In the genomic region with DNA sequence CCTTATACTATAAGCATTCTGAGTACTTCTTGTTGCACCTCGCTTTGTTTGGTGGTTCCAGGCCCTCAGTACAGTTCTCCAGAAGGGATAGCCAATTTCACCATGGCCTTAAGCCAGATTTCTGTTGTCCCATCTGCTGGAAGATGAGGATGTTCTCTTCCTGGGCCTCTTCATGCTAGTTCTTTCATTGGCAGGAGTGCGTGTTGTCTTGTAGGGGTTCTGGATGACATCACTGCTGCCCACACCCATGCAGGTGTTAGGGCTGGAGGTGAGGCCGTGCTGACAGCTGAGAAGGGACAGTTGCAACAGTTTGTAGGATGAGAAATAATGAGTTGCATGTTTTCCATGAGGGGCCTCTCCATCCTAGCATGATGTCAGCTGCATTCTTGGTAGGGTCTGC, we compare ENCODE assay signal across 17 cellular contexts.
"Had no signal": no experiment of that assay in that cellular context is flagged by ENCODE, and none has a peak within 500 bp of the region (broad histone marks: within the 10 kb centered on the region; RNA-seq: fewer than 3 reads in every experiment).

No MANE protein-coding gene starts in this region.

- H3K27ac ChIP-seq: gastrocnemius medialis, heart right ventricle, left lung, lower lobe of right lung, ovary had no signal

- H3K4me1 Mint-ChIP-seq: mesothelial cell of epicardium, neural crest cell had no signal

- H3K36me3 Mint-ChIP-seq: memory B cell, mesothelial cell of epicardium, natural killer cell had no signal

- H3K36me3 ChIP-seq: gastrocnemius medialis, heart right ventricle, left lung, lower lobe of right lung, ovary had no signal

- H3K27ac Mint-ChIP-seq: memory B cell, mesothelial cell of epicardium, natural killer cell had no signal

- DNase-seq: cortex of kidney; effector CD8-positive, alpha-beta T cell; gastrocnemius medialis; heart right ventricle; left lung; lower lobe of right lung; natural killer cell; ovary; right cardiac atrium; small intestine; stimulated activated CD4-positive, alpha-beta T cell treated with anti-CD3 and anti-CD28 coated beads, Interleukin-2, amount 100 ng/mL, for 48 hours; stimulated activated naive CD4-positive, alpha-beta T cell treated with Interleukin-2 at 50 U/mL for 16 hours; trophoblast cell had no signal

- H3K9me3 Mint-ChIP-seq: memory B cell, mesothelial cell of epicardium, natural killer cell had no signal

- H3K9me3 ChIP-seq: gastrocnemius medialis, heart right ventricle, left lung, lower lobe of right lung, ovary had no signal

- ATAC-seq: esophagus mucosa, gastrocnemius medialis, left lung, lower lobe of right lung, natural killer cell had no signal

- H3K4me3 Mint-ChIP-seq: memory B cell, mesothelial cell of epicardium, natural killer cell, neural crest cell had no signal
